ENCODE assay signal across 23 cellular contexts in genomic region chr17:64003526-64004121, GRCh38. TPM values are rescaled to one million over a fixed set of nuclear protein-coding genes. Genes with fewer than 3 reads are reported as not detected.
DNase-seq lines count a peak whose midpoint lies in the region; ATAC-seq, FAIRE-seq and TF ChIP-seq lines count a peak whose summit lies in the region.
"Had no signal": no experiment of that assay in that cellular context is flagged by ENCODE, and none has a peak within 500 bp of the region (broad histone marks: within the 10 kb centered on the region; RNA-seq: fewer than 3 reads in every experiment).

No MANE protein-coding gene starts in this region.

- H3K4me3 ChIP-seq in right atrium auricular region, result no peak overlapping the region
- H3K4me3 ChIP-seq: breast epithelium, right lobe of liver had no signal

- H3K4me1 Mint-ChIP-seq in endothelial cell (ENCODE audit: unreplicated experiment), result peaks cover 52% of the 10 kb centered on the region

- H3K9me3 ChIP-seq in right atrium auricular region, result no peaks in the 10 kb centered on the region
- H3K9me3 ChIP-seq: breast epithelium, right lobe of liver had no signal

- H3K27ac Mint-ChIP-seq in endothelial cell (ENCODE audit: unreplicated experiment), result no peak overlapping the region
- H3K27ac Mint-ChIP-seq: activated naive CD4-positive, alpha-beta T cell treated with anti-CD3 and anti-CD28 coated beads, Interleukin-2, amount 50 U/mL, for 24 hours; mesothelial cell of epicardium had no signal

- no peaks in the 10 kb centered on the region for H3K36me3 ChIP-seq in right atrium auricular region
- H3K36me3 ChIP-seq: breast epithelium, right lobe of liver had no signal

- no peaks in the 10 kb centered on the region for H3K27me3 ChIP-seq in right atrium auricular region
- H3K27me3 ChIP-seq: breast epithelium, right lobe of liver had no signal

- TF ChIP-seq CTCF in right atrium auricular region (IDR thresholded peaks at IDR 0.05) (no peak), endothelial cell (IDR thresholded peaks at IDR 0.05; ENCODE audit: unreplicated experiment) (no peak)

- peaks cover 0 to 43% of the 10 kb centered on the region in 2 donors for H3K4me1 ChIP-seq in right atrium auricular region

- H3K27ac ChIP-seq in right atrium auricular region, result peak overlapping the region in 1 of 2 donors; percentile 70
- H3K27ac ChIP-seq: HL-60, right lobe of liver, VCaP had no signal

- FAIRE-seq in HTR-8/SVneo (lab: Jason Lieb, UNC) (peak; percentile 79), urothelium cell line (lab: Jason Lieb, UNC) (peak; percentile 46)
- FAIRE-seq: D721Med, GM12892, H54 had no signal

- no peaks in the 10 kb centered on the region for H3K9me3 Mint-ChIP-seq in endothelial cell (ENCODE audit: unreplicated experiment)
- H3K9me3 Mint-ChIP-seq: activated naive CD4-positive, alpha-beta T cell treated with anti-CD3 and anti-CD28 coated beads, Interleukin-2, amount 50 U/mL, for 24 hours; mesothelial cell of epicardium had no signal

- peaks cover 18% of the 10 kb centered on the region for H3K27me3 Mint-ChIP-seq in endothelial cell (ENCODE audit: unreplicated experiment)
- H3K27me3 Mint-ChIP-seq: activated naive CD4-positive, alpha-beta T cell treated with anti-CD3 and anti-CD28 coated beads, Interleukin-2, amount 50 U/mL, for 24 hours had no signal

- intact Hi-C loops in Right ventricle myocardium superior (cut with DNase I), result no loop called here

- peaks cover 22% of the 10 kb centered on the region for H3K36me3 Mint-ChIP-seq in endothelial cell (ENCODE audit: low read depth, unreplicated experiment)
- H3K36me3 Mint-ChIP-seq: mesothelial cell of epicardium had no signal

- ATAC-seq in Right ventricle myocardium superior (ENCODE audit: poor library complexity) (no peak), GM19035 (IDR thresholded peaks at IDR 0.05; ENCODE audit: unreplicated experiment) (no peak)
- ATAC-seq: right lobe of liver had no signal

- DNase-seq in Right ventricle myocardium superior (peak; percentile 21), right atrium auricular region (ENCODE audit: low spot score) (no peak), HTR-8/SVneo (ENCODE audit: insufficient read length, low spot score) (no peak), endothelial cell (ENCODE audit: low spot score) (no peak), urothelium cell line (ENCODE audit: low spot score) (no peak), islet precursor cell (no peak), ureter (ENCODE audit: low spot score) (no peak)
- DNase-seq: KBM-7, NCI-H1048, NCI-H2081 treated with DMSO at 0.1 percent for 48 hours, NCI-H524 treated with DMSO at 0.1 percent for 48 hours, SHP77 had no signal

- peak overlapping the region; percentile 65 for H3K4me3 Mint-ChIP-seq in endothelial cell (ENCODE audit: unreplicated experiment)
- H3K4me3 Mint-ChIP-seq: activated naive CD4-positive, alpha-beta T cell treated with anti-CD3 and anti-CD28 coated beads, Interleukin-2, amount 50 U/mL, for 24 hours; mesothelial cell of epicardium had no signal

RNA-seq across cellular contexts. Expression of gene PRR29, which starts 5.5 kb away (rescaled TPM):
- total RNA-seq in Right ventricle myocardium superior (0.30 TPM), right atrium auricular region (under 1 TPM in 1 of 2 donors, not detected in 1; 0.08 TPM), endothelial cell (ENCODE audit: unreplicated experiment) (25.3 TPM), ureter (3.5 TPM)

RNA-seq across cellular contexts. Expression of gene ICAM2, which starts 16.8 kb away (rescaled TPM):
- 31.9 TPM for total RNA-seq in Right ventricle myocardium superior
- 100 to 1,000 TPM in 1 of 2 donors, 10 to 100 TPM in 1; 74.6 to 109 TPM for total RNA-seq in right atrium auricular region
- total RNA-seq in endothelial cell (ENCODE audit: unreplicated experiment), result 52.1 TPM
- 39.0 TPM for total RNA-seq in ureter
- total RNA-seq: G401 had no signal

RNA-seq across cellular contexts. Expression of gene SCN4A, which starts 30.9 kb away (rescaled TPM):
- total RNA-seq in Right ventricle myocardium superior (0.56 TPM), right atrium auricular region (1 to 10 TPM in 1 of 2 donors, under 1 TPM in 1; 0.74 to 2.5 TPM), endothelial cell (ENCODE audit: unreplicated experiment) (0.95 TPM), ureter (2.2 TPM)
- total RNA-seq: G401 had no signal
